8 cellular contexts compared by ENCODE assay signal in genomic region chr13:110444226-110444653, GRCh38.
DNase-seq lines count a peak whose midpoint lies in the region; ATAC-seq and TF ChIP-seq lines count a peak whose summit lies in the region.

No MANE protein-coding gene starts in this region.

- no peak for TF ChIP-seq POLR2A in uterus (IDR thresholded peaks at IDR 0.05)

- H3K4me1 Mint-ChIP-seq in activated naive CD4-positive, alpha-beta T cell treated with anti-CD3 and anti-CD28 coated beads for 36 hours (ENCODE audit: low read depth), result no peaks in the 10 kb centered on the region

- no peak overlapping the region for H3K4me3 Mint-ChIP-seq in activated naive CD4-positive, alpha-beta T cell treated with anti-CD3 and anti-CD28 coated beads for 36 hours

- H3K9me3 Mint-ChIP-seq in activated naive CD4-positive, alpha-beta T cell treated with anti-CD3 and anti-CD28 coated beads for 36 hours, result no peaks in the 10 kb centered on the region

- CTCF ChIA-PET in activated naive CD4-positive, alpha-beta T cell treated with anti-CD3 and anti-CD28 coated beads for 36 hours (lab: Charles Lee), result interaction anchor here (0.6 to 2.3 kb wide), 4 partner anchors 11 to 223 kb away, joined by 3 to 18 read pairs (median 8); no protein-coding TSS in a partner anchor

- no peaks in the 10 kb centered on the region for H3K27me3 ChIP-seq in uterus

- H3K27ac Mint-ChIP-seq in activated naive CD4-positive, alpha-beta T cell treated with anti-CD3 and anti-CD28 coated beads for 36 hours, result no peak overlapping the region

- no peaks in the 10 kb centered on the region for H3K36me3 ChIP-seq in uterus

- intact Hi-C loops in activated naive CD4-positive, alpha-beta T cell treated with anti-CD3 and anti-CD28 coated beads for 36 hours (cut with micrococcal nuclease), result loop anchor here (1.0 kb wide), 1 partner anchor 222 kb away; no protein-coding TSS in a partner anchor
- intact Hi-C loops in uterus (cut with DNase I; ENCODE audit: low total_unique reads), result no loop called here

- no peaks in the 10 kb centered on the region for H3K9me3 ChIP-seq in uterus

- no peaks in the 10 kb centered on the region for H3K4me1 ChIP-seq in uterus

- H3K4me3 ChIP-seq in epithelial cell of proximal tubule (ENCODE audit: low read depth, low read length) (no peak overlapping the region), uterus (no peak overlapping the region)

- TF ChIP-seq CTCF in epithelial cell of proximal tubule (conservative IDR thresholded peaks at IDR 0.05; ENCODE audit: low read depth, low read length) (peak; percentile 8), uterus (IDR thresholded peaks at IDR 0.05) (peak; percentile 49 to 65 (median 52))

- peak; percentile 30 for DNase-seq in activated naive CD4-positive, alpha-beta T cell treated with anti-CD3 and anti-CD28 coated beads for 36 hours
- DNase-seq in activated naive CD4-positive, alpha-beta T cell (lab: John Stamatoyannopoulos, UW), result no peak
- DNase-seq in KBM-7, result peak; percentile 35
- DNase-seq in epithelial cell of proximal tubule (ENCODE audit: low read depth), result no peak
- DNase-seq in uterus, result peak; percentile 36 to 58
- DNase-seq in activated CD4-positive, CD25-positive, alpha-beta regulatory T cell (lab: John Stamatoyannopoulos, UW), result no peak
- no peak for DNase-seq in activated effector memory CD4-positive, alpha-beta T cell treated with Interleukin-2 at 50 U/mL for 16 hours

- H3K27ac ChIP-seq in uterus, result peak overlapping the region; percentile 64 to 77

- H3K27me3 Mint-ChIP-seq in activated naive CD4-positive, alpha-beta T cell treated with anti-CD3 and anti-CD28 coated beads for 36 hours (ENCODE audit: low read depth), result peaks cover 47% of the 10 kb centered on the region

- no peaks in the 10 kb centered on the region for H3K36me3 Mint-ChIP-seq in activated naive CD4-positive, alpha-beta T cell treated with anti-CD3 and anti-CD28 coated beads for 36 hours (ENCODE audit: low read depth)

- no peak for ATAC-seq in GM19397 (IDR thresholded peaks at IDR 0.05; ENCODE audit: unreplicated experiment)

- in situ Hi-C loops in KBM-7 (cut with MboI; ENCODE audit: low pct_unique_long_range_greater_than_20kb, low sequenced_read_pairs), result no loop called here

Comparison
In these comparisons a context has a peak if more than half of its experiments do, and no peak if none do; other contexts are left out.
1. DNase-seq: peak in activated naive CD4-positive, alpha-beta T cell treated with anti-CD3 and anti-CD28 coated beads for 36 hours (single experiment), KBM-7 (single experiment) and uterus (2 of 2); none in activated naive CD4-positive, alpha-beta T cell (0 of 4), epithelial cell of proximal tubule (single experiment), activated CD4-positive, CD25-positive, alpha-beta regulatory T cell (0 of 4) and activated effector memory CD4-positive, alpha-beta T cell treated with Interleukin-2 at 50 U/mL for 16 hours (single experiment).